8 cellular contexts compared by ENCODE assay signal in genomic region chr16:20899503-20900298, GRCh38. TPM values are rescaled to one million over a fixed set of nuclear protein-coding genes. Genes with fewer than 3 reads are reported as not detected.
DNase-seq lines count a peak whose midpoint lies in the region; ATAC-seq and TF ChIP-seq lines count a peak whose summit lies in the region.

No MANE protein-coding gene starts in this region.

- H3K4me3 ChIP-seq in epithelial cell of esophagus (ENCODE audit: low read length), result peak overlapping the region; percentile 84

- peaks cover 4% of the 10 kb centered on the region for H3K36me3 Mint-ChIP-seq in neural crest cell (ENCODE audit: low read depth)

- ATAC-seq in SK-N-SH treated with all-trans-retinoic acid at 6 μM for 48 hours, result peak; percentile 4
- ATAC-seq in GM21737 (IDR thresholded peaks at IDR 0.05; ENCODE audit: unreplicated experiment), result no peak

- peaks cover 62% of the 10 kb centered on the region for H3K4me1 Mint-ChIP-seq in neural crest cell

- H3K4me3 Mint-ChIP-seq in neural crest cell, result peak overlapping the region; percentile 94

- DNase-seq in activated CD4-positive, alpha-beta T cell treated with anti-CD3 and anti-CD28 coated beads for 1 hour, result peak; percentile 12
- DNase-seq in activated CD4-positive, alpha-beta T cell treated with anti-CD3 and anti-CD28 coated beads for 48 hours, result no peak
- no peak for DNase-seq in epithelial cell of esophagus (ENCODE audit: low read depth)
- DNase-seq in neural crest cell (ENCODE audit: low read depth, low spot score), result peak; percentile 3
- DNase-seq in NCI-H1105 (lab: John Stamatoyannopoulos, UW), result no peak
- no peak for DNase-seq in NOMO-1 treated with dmso at 0.1 percent for 144 hours (lab: John Stamatoyannopoulos, UW; ENCODE audit: unreplicated experiment)

- H3K9me3 Mint-ChIP-seq in neural crest cell, result no peaks in the 10 kb centered on the region

- TF ChIP-seq CTCF in epithelial cell of esophagus (IDR thresholded peaks at IDR 0.05; ENCODE audit: insufficient read depth, low read depth, low read length, missing control alignments), result no peak
- no peak for TF ChIP-seq CTCF in neural crest cell (conservative IDR thresholded peaks at IDR 0.05)

- H3K27me3 Mint-ChIP-seq in neural crest cell (ENCODE audit: low read depth), result no peaks in the 10 kb centered on the region

- H3K27ac Mint-ChIP-seq in neural crest cell (ENCODE audit: unreplicated experiment), result peak overlapping the region; percentile 31

TF ChIP-seq in SK-N-SH treated with all-trans-retinoic acid at 6 μM for 48 hours, 23 proteins besides CTCF, POLR2A, EP300 and RAD21:
- TF ChIP-seq BACH2 (CRISPR knock-in tag; IDR thresholded peaks at IDR 0.05; ENCODE audit: borderline replicate concordance), result no peak
- peak; percentile 90 for TF ChIP-seq ZFP3 (CRISPR knock-in tag; IDR thresholded peaks at IDR 0.05)

RNA-seq across cellular contexts. Expression of gene DCUN1D3, which starts 0.5 kb away (rescaled TPM):
- 13.4 and 13.5 TPM in 2 replicates for total RNA-seq in neural crest cell

RNA-seq across cellular contexts. Expression of gene LYRM1, which starts 0.9 kb away (rescaled TPM):
- 20.4 and 20.8 TPM in 2 replicates for total RNA-seq in neural crest cell

Comparison
In these comparisons a context has a peak if more than half of its experiments do, and no peak if none do; other contexts are left out.
1. DNase-seq: peak in activated CD4-positive, alpha-beta T cell treated with anti-CD3 and anti-CD28 coated beads for 1 hour (single experiment) and neural crest cell (single experiment); none in activated CD4-positive, alpha-beta T cell treated with anti-CD3 and anti-CD28 coated beads for 48 hours (single experiment), epithelial cell of esophagus (single experiment), NCI-H1105 (single experiment) and NOMO-1 treated with dmso at 0.1 percent for 144 hours (single experiment).